Comparison of ENCODE assay signal across 1 cellular context in genomic region chr4:56532239-56532638, GRCh38.
TF ChIP-seq lines count a peak whose summit lies in the region.

No MANE protein-coding gene starts in this region.

TF ChIP-seq in SK-N-SH, 30 proteins besides CTCF, POLR2A, EP300 and RAD21 (continued from another document):
- TF ChIP-seq ZBTB33 (IDR thresholded peaks at IDR 0.05; ENCODE audit: borderline replicate concordance, low read depth): no peak
